In genomic region chr1:4694492-4694891, GRCh38 we compare ENCODE assay signal across 19 cellular contexts. TPM values are rescaled to one million over a fixed set of nuclear protein-coding genes. Genes with fewer than 3 reads are reported as not detected.
A peak's percentile ranks its signal among the peaks of the same experiment; 100 is the strongest.
DNase-seq lines count a peak whose midpoint lies in the region; ATAC-seq and TF ChIP-seq lines count a peak whose summit lies in the region.
"Had no signal": no experiment of that assay in that cellular context is flagged by ENCODE, and none has a peak within 500 bp of the region (broad histone marks: within the 10 kb centered on the region; RNA-seq: fewer than 3 reads in every experiment).

No MANE protein-coding gene starts in this region.

- ATAC-seq in GM19023 (IDR thresholded peaks at IDR 0.05; ENCODE audit: unreplicated experiment) (no peak), HG02623 (IDR thresholded peaks at IDR 0.05; ENCODE audit: unreplicated experiment) (no peak)
- ATAC-seq: A549 had no signal

- peaks cover 5% of the 10 kb centered on the region for H3K4me1 Mint-ChIP-seq in chondrocyte (ENCODE audit: low read depth)
- peaks cover 4% of the 10 kb centered on the region for H3K4me1 Mint-ChIP-seq in neural crest cell
- H3K4me1 Mint-ChIP-seq: IgD-negative memory B cell had no signal

- H3K9ac ChIP-seq in Karpas-422 (ENCODE audit: low read length), result no peak overlapping the region

- no peak overlapping the region for H3K4me3 Mint-ChIP-seq in chondrocyte (ENCODE audit: unreplicated experiment)
- H3K4me3 Mint-ChIP-seq in neural crest cell, result no peak overlapping the region

- H3K4me3 ChIP-seq in GM12864 (ENCODE audit: low read depth, low read length), result no peak overlapping the region
- H3K4me3 ChIP-seq in Karpas-422 (ENCODE audit: low read length), result no peak overlapping the region
- H3K4me3 ChIP-seq: A549, SJSA1 had no signal

- H3K9me3 Mint-ChIP-seq in chondrocyte (ENCODE audit: low read depth) (peaks cover 18% of the 10 kb centered on the region), neural crest cell (no peaks in the 10 kb centered on the region)

- no peaks in the 10 kb centered on the region for H3K27me3 ChIP-seq in Karpas-422 (ENCODE audit: low read length)
- H3K27me3 ChIP-seq: SJSA1 had no signal

- no peak overlapping the region for H3K27ac ChIP-seq in Karpas-422 (ENCODE audit: low read length)
- H3K27ac ChIP-seq: A549, C4-2B, SJSA1 had no signal

- H3K4me1 ChIP-seq in Karpas-422 (ENCODE audit: low read length), result no peaks in the 10 kb centered on the region; the same call in 1 of the 2 replicates
- H3K4me1 ChIP-seq: SJSA1 had no signal

- TF ChIP-seq CTCF in GM12864 (IDR thresholded peaks at IDR 0.05; ENCODE audit: low read depth, low read length, missing control alignments) (peak; percentile 20), chondrocyte (IDR thresholded peaks at IDR 0.05) (no peak), neural crest cell (conservative IDR thresholded peaks at IDR 0.05) (no peak)

- DNase-seq in GM12864 (ENCODE audit: low read depth), result no peak
- peak; percentile 44 for DNase-seq in Karpas-422
- peak; percentile 82 for DNase-seq in chondrocyte (ENCODE audit: low spot score)
- no peak for DNase-seq in neural crest cell (ENCODE audit: low read depth, low spot score)
- no peak for DNase-seq in erythroblast (lab: John Stamatoyannopoulos, UW)
- DNase-seq in AG08396 (ENCODE audit: low spot score), result no peak
- DNase-seq: GOT3, NCI-H1417, NCI-H1930, NCI-H2171 treated with DMSO at 0.1 percent for 48 hours, NCI-H748 treated with DMSO at 0.1 percent for 48 hours had no signal

- no peaks in the 10 kb centered on the region for H3K36me3 ChIP-seq in Karpas-422 (ENCODE audit: insufficient read depth, low read length)
- H3K36me3 ChIP-seq: SJSA1 had no signal

- H3K9me3 ChIP-seq in Karpas-422 (ENCODE audit: low read length), result no peaks in the 10 kb centered on the region
- H3K9me3 ChIP-seq: A549 had no signal

- H2AFZ ChIP-seq in Karpas-422 (ENCODE audit: low read length), result no peak overlapping the region

- H3K36me3 Mint-ChIP-seq in chondrocyte (ENCODE audit: low read depth) (no peaks in the 10 kb centered on the region), neural crest cell (ENCODE audit: low read depth) (no peaks in the 10 kb centered on the region)

- TF ChIP-seq POLR2A in erythroblast (IDR thresholded peaks at IDR 0.05; ENCODE audit: low read length), result no peak

- no peaks in the 10 kb centered on the region for H3K9me2 ChIP-seq in Karpas-422 (replicated peaks; ENCODE audit: insufficient read depth, low read length)

- H3K4me2 ChIP-seq in Karpas-422 (ENCODE audit: low read depth, low read length, poor library complexity, severe bottlenecking), result no peak overlapping the region
- H3K4me2 ChIP-seq: A549 had no signal

- H3K79me2 ChIP-seq in Karpas-422 (ENCODE audit: low read length), result no peaks in the 10 kb centered on the region

- no peaks in the 10 kb centered on the region for H4K20me1 ChIP-seq in Karpas-422 (ENCODE audit: insufficient read depth, low read depth, low read length)

- H3K27me3 Mint-ChIP-seq in chondrocyte (ENCODE audit: low read depth) (no peaks in the 10 kb centered on the region), neural crest cell (ENCODE audit: low read depth) (no peaks in the 10 kb centered on the region)

- no peak overlapping the region for H3K27ac Mint-ChIP-seq in chondrocyte (ENCODE audit: unreplicated experiment)
- H3K27ac Mint-ChIP-seq in neural crest cell (ENCODE audit: unreplicated experiment), result peak overlapping the region; percentile 7
- H3K27ac Mint-ChIP-seq: IgD-negative memory B cell had no signal

RNA-seq across cellular contexts. Expression of gene AJAP1, which starts 40.1 kb away (rescaled TPM):
- not detected in 2 replicates for total RNA-seq in Karpas-422 (2014; rRNA removed; shearing (Covaris generic); ENCODE audit: low replicate concordance)
- 0.73 TPM in 1 of 3 replicates, not detected in the others for total RNA-seq in chondrocyte
- 1.2 and 1.4 TPM in 2 replicates for total RNA-seq in neural crest cell
- total RNA-seq: LHCN-M2, NCI-H460, SJSA1 had no signal

Comparison
In these comparisons a context has a peak if more than half of its experiments do, and no peak if none do; other contexts are left out.
1. DNase-seq: peak in Karpas-422 (single experiment) and chondrocyte (single experiment); none in GM12864 (single experiment), neural crest cell (single experiment), erythroblast (0 of 2) and AG08396 (single experiment).